ENCODE assay signal across 23 cellular contexts in genomic region chr5:67300321-67300720, GRCh38.
A peak's percentile ranks its signal among the peaks of the same experiment; 100 is the strongest.
DNase-seq lines count a peak whose midpoint lies in the region; ATAC-seq and TF ChIP-seq lines count a peak whose summit lies in the region.
"Had no signal": no experiment of that assay in that cellular context is flagged by ENCODE, and none has a peak within 500 bp of the region (broad histone marks: within the 10 kb centered on the region; RNA-seq: fewer than 3 reads in every experiment).

No MANE protein-coding gene starts in this region.

- no peaks in the 10 kb centered on the region for H3K9me3 ChIP-seq in left ventricle myocardium inferior (replicated peaks)
- no peaks in the 10 kb centered on the region for H3K9me3 ChIP-seq in heart right ventricle
- H3K9me3 ChIP-seq in esophagus squamous epithelium = no peaks in the 10 kb centered on the region
- H3K9me3 ChIP-seq in neuronal stem cell (replicated peaks in 1 of 2; ENCODE audit: control insufficient read depth in 2 of 2, insufficient read depth in 1 of 2, low read depth in 1 of 2, low read length in 2 of 2) = peaks cover 0 to 1% of the 10 kb centered on the region in 2 donors
- no peaks in the 10 kb centered on the region for H3K9me3 ChIP-seq in upper lobe of right lung
- H3K9me3 ChIP-seq in Karpas-422 (ENCODE audit: low read length) = no peaks in the 10 kb centered on the region
- H3K9me3 ChIP-seq: mucosa of descending colon, ovary had no signal

- H3K4me1 ChIP-seq in left ventricle myocardium inferior (peaks cover 11% of the 10 kb centered on the region), heart right ventricle (peaks cover 0 to 54% (median under 1%) of the 10 kb centered on the region in 9 donors), esophagus squamous epithelium (peaks cover 10 to 41% (median 22%) of the 10 kb centered on the region in 3 donors), neuronal stem cell (ENCODE audit: control insufficient read depth in 2 of 2, insufficient read depth in 1 of 2, low read depth in 1 of 2, low read length in 2 of 2) (peaks cover 0 to under 1% of the 10 kb centered on the region in 2 donors), upper lobe of right lung (peaks cover 18% of the 10 kb centered on the region), Karpas-422 (ENCODE audit: low read length) (no peaks in the 10 kb centered on the region)

- no peaks in the 10 kb centered on the region for H3K27me3 ChIP-seq in left ventricle myocardium inferior (ENCODE audit: low read depth)
- H3K27me3 ChIP-seq in heart right ventricle = no peaks in the 10 kb centered on the region
- H3K27me3 ChIP-seq in esophagus squamous epithelium = no peaks in the 10 kb centered on the region
- H3K27me3 ChIP-seq in neuronal stem cell (ENCODE audit: control insufficient read depth in 3 of 3, insufficient read depth in 3 of 3, low read depth in 1 of 3, low read length in 3 of 3) = no peaks in the 10 kb centered on the region
- no peaks in the 10 kb centered on the region for H3K27me3 ChIP-seq in upper lobe of right lung
- no peaks in the 10 kb centered on the region for H3K27me3 ChIP-seq in Karpas-422 (ENCODE audit: low read length)
- H3K27me3 ChIP-seq: ovary had no signal

- intact Hi-C loops in left ventricle myocardium inferior (cut with micrococcal nuclease) (no loop called here), heart right ventricle (cut with DNase I) (loop anchor here in 1 of 10 donors (5.0 kb wide), 1 partner anchor 497 kb away; no protein-coding TSS in a partner anchor), esophagus squamous epithelium (cut with DNase I) (no loop called here), upper lobe of right lung (cut with DNase I) (no loop called here)

- no peak overlapping the region for H3K27ac Mint-ChIP-seq in endothelial cell (ENCODE audit: unreplicated experiment)
- H3K27ac Mint-ChIP-seq: activated CD4-positive, alpha-beta memory T cell treated with anti-CD3 and anti-CD28 coated beads, Interleukin-2, amount 10 ng/mL, durations not matched to agents 7 days and 5 days; activated naive CD4-positive, alpha-beta T cell treated with anti-CD3 and anti-CD28 coated beads for 36 hours had no signal

- no peak overlapping the region for H2BK12ac ChIP-seq in neuronal stem cell (ENCODE audit: low read length)

- H2BK120ac ChIP-seq in neuronal stem cell (ENCODE audit: low read depth, low read length) = no peak overlapping the region

- no peak for TF ChIP-seq POLR2A in esophagus squamous epithelium (IDR thresholded peaks at IDR 0.05)

- ATAC-seq in heart right ventricle = no peak
- no peak for ATAC-seq in upper lobe of right lung
- no peak for ATAC-seq in GM21576 (IDR thresholded peaks at IDR 0.05; ENCODE audit: unreplicated experiment)
- ATAC-seq: HepG2, mucosa of descending colon had no signal

- no peak overlapping the region for H3K4me3 Mint-ChIP-seq in endothelial cell (ENCODE audit: unreplicated experiment)
- H3K4me3 Mint-ChIP-seq: activated CD4-positive, alpha-beta memory T cell treated with anti-CD3 and anti-CD28 coated beads, Interleukin-2, amount 10 ng/mL, durations not matched to agents 7 days and 5 days; activated naive CD4-positive, alpha-beta T cell treated with anti-CD3 and anti-CD28 coated beads for 36 hours had no signal

- no peak overlapping the region for H2BK5ac ChIP-seq in neuronal stem cell (ENCODE audit: low read length)

- H4K91ac ChIP-seq in neuronal stem cell (ENCODE audit: low read depth, low read length, poor library complexity) = no peak overlapping the region

- H3K9ac ChIP-seq in neuronal stem cell (ENCODE audit: low read depth, low read length, poor library complexity) (no peak overlapping the region), Karpas-422 (ENCODE audit: low read length) (no peak overlapping the region)

- H3K4me1 Mint-ChIP-seq in endothelial cell (ENCODE audit: unreplicated experiment) = peaks cover under 1% of the 10 kb centered on the region

- TF ChIP-seq CTCF in left ventricle myocardium inferior (IDR thresholded peaks at IDR 0.05; ENCODE audit: borderline replicate concordance) = no peak
- TF ChIP-seq CTCF in heart right ventricle (IDR thresholded peaks at IDR 0.05) = no peak
- no peak for TF ChIP-seq CTCF in esophagus squamous epithelium (IDR thresholded peaks at IDR 0.05)
- TF ChIP-seq CTCF in upper lobe of right lung (IDR thresholded peaks at IDR 0.05) = no peak
- TF ChIP-seq CTCF in endothelial cell (IDR thresholded peaks at IDR 0.05; ENCODE audit: unreplicated experiment) = no peak

- DNase-seq in left ventricle myocardium inferior = no peak
- DNase-seq in heart right ventricle = no peak
- no peak for DNase-seq in esophagus squamous epithelium (lab: John Stamatoyannopoulos, UW)
- no peak for DNase-seq in neuronal stem cell (ENCODE audit: low spot score)
- DNase-seq in upper lobe of right lung = no peak
- no peak for DNase-seq in endothelial cell (ENCODE audit: low spot score)
- DNase-seq in Karpas-422 = no peak
- DNase-seq: activated CD4-positive, alpha-beta memory T cell treated with anti-CD3 and anti-CD28 coated beads, Interleukin-2, amount 10 ng/mL, durations not matched to agents 7 days and 5 days; activated naive CD4-positive, alpha-beta T cell treated with anti-CD3 and anti-CD28 coated beads for 36 hours; activated T-cell treated with anti-CD3 and anti-CD28 coated beads, Interleukin-2, amount 50 U/mL, for 1 hour; anterior cingulate cortex; C1 segment of cervical spinal cord; effector memory CD4-positive, alpha-beta T cell; GOT3; mucosa of descending colon; NCI-H1436 treated with DMSO at 0.1 percent for 48 hours; NCI-H774; ovary; SIG-M5; stimulated activated naive CD4-positive, alpha-beta T cell; WERI-Rb-1 had no signal

- no peaks in the 10 kb centered on the region for H3K9me3 Mint-ChIP-seq in endothelial cell (ENCODE audit: unreplicated experiment)
- H3K9me3 Mint-ChIP-seq: activated naive CD4-positive, alpha-beta T cell treated with anti-CD3 and anti-CD28 coated beads for 36 hours had no signal

- H2AK5ac ChIP-seq in neuronal stem cell (ENCODE audit: low read depth, low read length) = no peak overlapping the region

- peak overlapping the region; percentile 42 for H2AFZ ChIP-seq in neuronal stem cell (ENCODE audit: low read length)
- H2AFZ ChIP-seq in Karpas-422 (ENCODE audit: low read length) = no peak overlapping the region

- WGBS in heart right ventricle, 2 donors = 83 to 93% methylated on average over 2 of the region's 2 CpGs
- WGBS in esophagus squamous epithelium, 2 donors = 88 to 89% methylated on average over 2 of the region's 2 CpGs
- no CpG with 5 or more reads among the region's 2 CpGs for WGBS in neuronal stem cell (ENCODE audit: extremely low coverage in 2 of 2, insufficient read length in 2 of 2, insufficient replicate concordance in 1 of 2), 2 donors

- H3K9me2 ChIP-seq in Karpas-422 (replicated peaks; ENCODE audit: insufficient read depth, low read length) = no peaks in the 10 kb centered on the region

- peak overlapping the region; percentile 77 for H3K27ac ChIP-seq in left ventricle myocardium inferior (replicated peaks)
- peak overlapping the region in 5 of 10 donors; percentile 40 to 80 (median 49) for H3K27ac ChIP-seq in heart right ventricle
- H3K27ac ChIP-seq in esophagus squamous epithelium = peak overlapping the region; percentile 57 to 89 (median 86)
- no peak overlapping the region for H3K27ac ChIP-seq in neuronal stem cell (replicated peaks; ENCODE audit: low read length)
- peak overlapping the region; percentile 65 for H3K27ac ChIP-seq in upper lobe of right lung
- no peak overlapping the region for H3K27ac ChIP-seq in Karpas-422 (ENCODE audit: low read length)
- H3K27ac ChIP-seq: ovary, WERI-Rb-1 had no signal

- no peaks in the 10 kb centered on the region for H3K79me1 ChIP-seq in neuronal stem cell (ENCODE audit: low read depth, low read length)

- H2BK15ac ChIP-seq in neuronal stem cell (ENCODE audit: low read length) = no peak overlapping the region

- H3K14ac ChIP-seq in neuronal stem cell (ENCODE audit: low read length) = no peak overlapping the region

- H3K4ac ChIP-seq in neuronal stem cell (ENCODE audit: low read length) = no peak overlapping the region

- no peaks in the 10 kb centered on the region for H3K79me2 ChIP-seq in Karpas-422 (ENCODE audit: low read length)

- H3K27me3 Mint-ChIP-seq in endothelial cell (ENCODE audit: unreplicated experiment) = peaks cover 2% of the 10 kb centered on the region
- H3K27me3 Mint-ChIP-seq: activated CD4-positive, alpha-beta memory T cell treated with anti-CD3 and anti-CD28 coated beads, Interleukin-2, amount 10 ng/mL, durations not matched to agents 7 days and 5 days had no signal

- H3K4me3 ChIP-seq in left ventricle myocardium inferior = no peak overlapping the region
- no peak overlapping the region for H3K4me3 ChIP-seq in heart right ventricle
- no peak overlapping the region for H3K4me3 ChIP-seq in esophagus squamous epithelium
- no peak overlapping the region for H3K4me3 ChIP-seq in neuronal stem cell (ENCODE audit: low read length in 2 of 2)
- H3K4me3 ChIP-seq in upper lobe of right lung = no peak overlapping the region
- no peak overlapping the region for H3K4me3 ChIP-seq in Karpas-422 (ENCODE audit: low read length)
- H3K4me3 ChIP-seq: mucosa of descending colon, ovary had no signal

- H3K4me2 ChIP-seq in neuronal stem cell (ENCODE audit: insufficient read depth, low read length, poor library complexity, severe bottlenecking) = no peak overlapping the region
- no peak overlapping the region for H3K4me2 ChIP-seq in Karpas-422 (ENCODE audit: low read depth, low read length, poor library complexity, severe bottlenecking)

- no peaks in the 10 kb centered on the region for H3K36me3 Mint-ChIP-seq in endothelial cell (ENCODE audit: low read depth, unreplicated experiment)

- no peak overlapping the region for H4K8ac ChIP-seq in neuronal stem cell (ENCODE audit: low read depth, low read length)

- no peak overlapping the region for H3K18ac ChIP-seq in neuronal stem cell (ENCODE audit: low read length)

- no peak overlapping the region for H3K23ac ChIP-seq in neuronal stem cell (ENCODE audit: low read depth, low read length, poor library complexity)

- H4K20me1 ChIP-seq in Karpas-422 (ENCODE audit: insufficient read depth, low read depth, low read length) = no peaks in the 10 kb centered on the region

- H3K36me3 ChIP-seq in left ventricle myocardium inferior (no peaks in the 10 kb centered on the region), heart right ventricle (no peaks in the 10 kb centered on the region), esophagus squamous epithelium (no peaks in the 10 kb centered on the region), neuronal stem cell (replicated peaks in 1 of 2; ENCODE audit: control insufficient read depth in 2 of 2, insufficient read depth in 2 of 2, low read length in 2 of 2) (no peaks in the 10 kb centered on the region), upper lobe of right lung (no peaks in the 10 kb centered on the region), Karpas-422 (ENCODE audit: insufficient read depth, low read length) (no peaks in the 10 kb centered on the region)
- H3K36me3 ChIP-seq: ovary, WERI-Rb-1 had no signal

Comparison
In these comparisons a context has a peak if more than half of its experiments do, and no peak if none do; other contexts are left out.
1. H3K27ac ChIP-seq: peak in left ventricle myocardium inferior (single experiment), esophagus squamous epithelium (4 of 4) and upper lobe of right lung (single experiment); none in neuronal stem cell (single experiment) and Karpas-422 (single experiment).